ENCODE assay signal across 1 cellular context in genomic region chrY:13803424-13803823, GRCh38.
TF ChIP-seq lines count a peak whose summit lies in the region.

No MANE protein-coding gene starts in this region.

TF ChIP-seq in HepG2, 621 proteins besides CTCF, POLR2A, EP300 and RAD21 (continued from another document):
- TF ChIP-seq, protein P1, sequence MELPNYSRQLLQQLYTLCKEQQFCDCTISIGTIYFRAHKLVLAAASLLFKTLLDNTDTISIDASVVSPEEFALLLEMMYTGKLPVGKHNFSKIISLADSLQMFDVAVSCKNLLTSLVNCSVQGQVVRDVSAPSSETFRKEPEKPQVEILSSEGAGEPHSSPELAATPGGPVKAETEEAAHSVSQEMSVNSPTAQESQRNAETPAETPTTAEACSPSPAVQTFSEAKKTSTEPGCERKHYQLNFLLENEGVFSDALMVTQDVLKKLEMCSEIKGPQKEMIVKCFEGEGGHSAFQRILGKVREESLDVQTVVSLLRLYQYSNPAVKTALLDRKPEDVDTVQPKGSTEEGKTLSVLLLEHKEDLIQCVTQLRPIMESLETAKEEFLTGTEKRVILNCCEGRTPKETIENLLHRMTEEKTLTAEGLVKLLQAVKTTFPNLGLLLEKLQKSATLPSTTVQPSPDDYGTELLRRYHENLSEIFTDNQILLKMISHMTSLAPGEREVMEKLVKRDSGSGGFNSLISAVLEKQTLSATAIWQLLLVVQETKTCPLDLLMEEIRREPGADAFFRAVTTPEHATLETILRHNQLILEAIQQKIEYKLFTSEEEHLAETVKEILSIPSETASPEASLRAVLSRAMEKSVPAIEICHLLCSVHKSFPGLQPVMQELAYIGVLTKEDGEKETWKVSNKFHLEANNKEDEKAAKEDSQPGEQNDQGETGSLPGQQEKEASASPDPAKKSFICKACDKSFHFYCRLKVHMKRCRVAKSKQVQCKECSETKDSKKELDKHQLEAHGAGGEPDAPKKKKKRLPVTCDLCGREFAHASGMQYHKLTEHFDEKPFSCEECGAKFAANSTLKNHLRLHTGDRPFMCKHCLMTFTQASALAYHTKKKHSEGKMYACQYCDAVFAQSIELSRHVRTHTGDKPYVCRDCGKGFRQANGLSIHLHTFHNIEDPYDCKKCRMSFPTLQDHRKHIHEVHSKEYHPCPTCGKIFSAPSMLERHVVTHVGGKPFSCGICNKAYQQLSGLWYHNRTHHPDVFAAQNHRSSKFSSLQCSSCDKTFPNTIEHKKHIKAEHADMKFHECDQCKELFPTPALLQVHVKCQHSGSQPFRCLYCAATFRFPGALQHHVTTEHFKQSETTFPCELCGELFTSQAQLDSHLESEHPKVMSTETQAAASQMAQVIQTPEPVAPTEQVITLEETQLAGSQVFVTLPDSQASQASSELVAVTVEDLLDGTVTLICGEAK (IDR thresholded peaks at IDR 0.05), result no peak
- TF ChIP-seq, protein P1 (CRISPR knock-in tag; IDR thresholded peaks at IDR 0.05), result no peak
- TF ChIP-seq ATF7-NPFF (CRISPR knock-in tag; IDR thresholded peaks at IDR 0.05; ENCODE audit: low read depth), result no peak
- no peak for TF ChIP-seq KDM1A (CRISPR knock-in tag; IDR thresholded peaks at IDR 0.05)
- no peak for TF ChIP-seq PHF20 (CRISPR knock-in tag; IDR thresholded peaks at IDR 0.05)
- TF ChIP-seq ZNF292 (CRISPR knock-in tag; IDR thresholded peaks at IDR 0.05; ENCODE audit: borderline replicate concordance, low read depth), result no peak
- no peak for TF ChIP-seq ZNF329 (CRISPR knock-in tag; IDR thresholded peaks at IDR 0.05; ENCODE audit: low read depth)
- no peak for TF ChIP-seq CREM (IDR thresholded peaks at IDR 0.05)
- TF ChIP-seq CREM (CRISPR knock-in tag; IDR thresholded peaks at IDR 0.05), result no peak
- TF ChIP-seq TBX2 (CRISPR knock-in tag; IDR thresholded peaks at IDR 0.05; ENCODE audit: borderline replicate concordance), result no peak
- TF ChIP-seq DNMT3B (CRISPR knock-in tag; conservative IDR thresholded peaks at IDR 0.05), result no peak
- TF ChIP-seq THAP7 (CRISPR knock-in tag; IDR thresholded peaks at IDR 0.05), result no peak
- no peak for TF ChIP-seq EEA1 (CRISPR knock-in tag; IDR thresholded peaks at IDR 0.05; ENCODE audit: borderline replicate concordance)
- no peak for TF ChIP-seq NR2F2 (IDR thresholded peaks at IDR 0.05; ENCODE audit: borderline replicate concordance, low read depth)
